27 cellular contexts compared by ENCODE assay signal in the genomic region with DNA sequence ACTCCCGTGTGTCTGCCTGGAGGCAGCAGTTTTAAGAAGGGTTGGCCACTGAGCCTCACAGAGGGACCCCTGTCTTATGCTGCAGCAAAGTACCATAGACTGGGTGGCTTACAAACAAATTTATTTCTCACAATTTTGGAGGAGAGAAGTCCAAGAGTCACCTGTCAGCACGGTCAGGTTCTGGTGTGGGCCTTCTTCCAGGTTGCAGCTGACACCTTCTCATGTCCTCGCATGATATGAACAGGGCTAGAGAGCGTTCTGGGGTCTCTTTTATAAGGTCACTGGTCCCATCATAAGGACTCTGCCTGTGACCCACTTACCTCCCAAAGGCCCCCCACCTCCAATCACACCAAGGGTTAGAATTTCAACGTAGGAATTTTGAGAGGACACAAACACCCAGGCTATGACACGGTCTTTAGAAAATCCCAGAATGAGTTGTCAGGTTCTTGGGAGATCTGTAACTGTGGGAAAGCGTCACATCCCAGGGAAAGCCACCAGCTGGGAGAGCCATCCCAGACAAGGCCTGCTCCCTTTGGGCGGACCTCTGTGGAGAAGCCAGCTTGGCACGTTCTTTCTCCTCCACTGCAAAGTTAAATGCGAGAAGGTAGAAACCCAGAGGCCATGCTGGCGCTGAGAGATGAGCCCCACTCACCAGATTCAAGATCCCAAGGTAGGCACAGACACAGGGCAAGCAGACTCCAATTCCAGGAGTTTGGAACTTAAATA. TPM values are rescaled to one million over a fixed set of nuclear protein-coding genes. Genes with fewer than 3 reads are reported as not detected.
"Had no signal": no experiment of that assay in that cellular context is flagged by ENCODE, and none has a peak within 500 bp of the region (broad histone marks: within the 10 kb centered on the region; RNA-seq: fewer than 3 reads in every experiment).

A gene with protein sequence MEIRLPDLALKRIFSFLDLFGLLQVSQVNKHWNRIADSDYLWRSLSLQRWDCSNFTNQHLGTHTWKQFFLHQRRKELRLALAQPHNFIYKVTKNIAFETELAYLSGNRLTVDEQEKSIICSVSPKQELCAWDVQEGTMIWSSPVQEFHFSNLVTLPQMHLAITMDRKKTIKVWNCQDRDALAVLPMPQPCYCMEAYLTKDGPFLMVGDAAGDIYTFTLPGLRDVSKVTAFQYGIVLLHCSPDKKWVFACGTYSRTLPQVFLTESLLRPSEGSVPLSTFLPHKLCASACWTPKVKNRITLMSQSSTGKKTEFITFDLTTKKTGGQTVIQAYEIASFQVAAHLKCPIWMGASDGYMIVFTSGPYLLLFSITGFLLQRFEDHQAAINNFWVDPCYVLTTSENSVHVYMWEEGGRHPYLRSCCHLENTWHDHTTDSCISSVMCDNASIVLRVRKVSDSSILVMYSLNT (plus strand): TSS at position 569 of the 726 bp plus-strand sequence. CDS start 549 bp downstream, outside the sequence.

- H3K27me3 ChIP-seq: sigmoid colon, stomach, suprapubic skin, tibial nerve had no signal

- DNase-seq: activated CD4-positive, alpha-beta memory T cell treated with anti-CD3 and anti-CD28 coated beads, Interleukin-2, amount 10 ng/mL, durations not matched to agents 7 days and 5 days; activated CD4-positive, alpha-beta T cell treated with anti-CD3 and anti-CD28 coated beads for 48 hours; activated CD4-positive, CD25-positive, alpha-beta regulatory T cell; activated effector memory CD4-positive, alpha-beta T cell treated with Interleukin-2 at 50 U/mL for 16 hours; activated naive CD4-positive, alpha-beta T cell treated with anti-CD3 and anti-CD28 coated beads for 36 hours; activated T-cell treated with anti-CD3 and anti-CD28 coated beads, Interleukin-2, amount 50 U/mL, for 72 hours; amygdala; dermis blood vessel endothelial cell; effector memory CD4-positive, alpha-beta T cell; foreskin melanocyte; glutamatergic neuron; hippocampal formation; midbrain; natural killer cell; posterior cingulate gyrus; sigmoid colon; stimulated activated CD4-positive, alpha-beta T cell treated with anti-CD3 and anti-CD28 coated beads, Interleukin-15, amount 100 ng/mL, for 24 hours; stomach had no signal

- H3K36me3 ChIP-seq: sigmoid colon, stomach, suprapubic skin, tibial nerve had no signal

- H3K27ac ChIP-seq: sigmoid colon, stomach, suprapubic skin, tibial nerve had no signal

- FAIRE-seq: endothelial cell of umbilical vein, islet of Langerhans, urothelium cell line had no signal

- H3K4me1 ChIP-seq: sigmoid colon, stomach, suprapubic skin, tibial nerve had no signal

- H3K4me2 ChIP-seq: smooth muscle cell had no signal

- H3K4me3 ChIP-seq: sigmoid colon, smooth muscle cell, stomach, suprapubic skin, tibial nerve had no signal

- H3K9me3 ChIP-seq: sigmoid colon, stomach, suprapubic skin, tibial nerve had no signal

RNA-seq across cellular contexts. Expression of the gene that starts here (rescaled TPM):
- total RNA-seq: activated CD4-positive, alpha-beta memory T cell treated with anti-CD3 and anti-CD28 coated beads, Interleukin-2, amount 10 ng/mL, durations not matched to agents 7 days and 5 days; activated naive CD4-positive, alpha-beta T cell treated with anti-CD3 and anti-CD28 coated beads for 36 hours; activated T-cell treated with anti-CD3 and anti-CD28 coated beads, Interleukin-2, amount 50 U/mL, for 72 hours; dermis blood vessel endothelial cell; endothelial cell of umbilical vein; esophagus mucosa; liver; renal cortical epithelial cell; sigmoid colon; smooth muscle cell; stomach; suprapubic skin; tibial nerve had no signal
- polyA plus RNA-seq: endothelial cell of umbilical vein, liver, sigmoid colon, stomach had no signal
